ENCODE assay signal across 10 cellular contexts in the genomic region with DNA sequence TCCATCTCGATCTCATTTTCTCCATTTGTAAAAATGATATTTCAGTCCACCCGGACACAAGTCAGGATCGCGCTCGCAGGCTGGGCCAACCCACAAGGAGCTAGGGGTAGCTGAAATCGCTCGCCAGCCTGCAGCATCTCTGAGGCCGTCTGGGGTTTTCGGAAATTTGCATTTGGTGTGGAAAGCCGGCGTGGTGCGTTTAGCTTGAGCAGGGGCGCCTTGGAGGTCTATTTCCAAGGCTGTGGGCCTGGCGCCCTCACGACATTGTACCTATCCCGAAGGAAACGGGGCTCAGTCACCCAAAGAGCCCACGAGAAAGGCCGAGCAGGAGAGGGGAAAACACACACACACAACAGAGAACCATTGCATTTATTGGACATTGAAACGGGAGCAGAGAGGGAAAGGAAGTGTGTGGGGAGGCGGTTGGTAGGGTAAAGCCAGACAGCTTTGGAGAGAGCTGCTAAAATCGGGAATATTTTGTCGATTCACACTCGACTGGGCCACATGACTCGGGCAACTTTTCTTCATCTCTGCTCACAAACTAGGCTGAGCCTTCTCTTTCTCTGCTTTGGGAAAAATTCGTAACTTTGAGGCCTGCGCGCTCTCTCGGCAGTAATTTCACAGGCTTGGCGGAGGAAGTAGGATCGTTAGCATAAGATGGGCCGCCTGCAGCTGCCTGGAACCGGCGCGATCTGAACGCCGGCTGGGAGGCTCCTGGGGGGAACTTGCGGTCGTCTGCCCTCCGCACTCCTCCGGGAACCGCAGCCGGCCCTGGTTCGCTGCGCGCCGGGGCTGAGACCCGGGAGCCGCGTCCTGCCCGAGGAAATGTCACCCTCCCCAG. TPM values are rescaled to one million over a fixed set of nuclear protein-coding genes. Genes with fewer than 3 reads are reported as not detected.
DNase-seq lines count a peak whose midpoint lies in the region; ATAC-seq, FAIRE-seq and TF ChIP-seq lines count a peak whose summit lies in the region.
"Had no signal": no experiment of that assay in that cellular context is flagged by ENCODE, and none has a peak within 500 bp of the region (broad histone marks: within the 10 kb centered on the region; RNA-seq: fewer than 3 reads in every experiment).

No MANE protein-coding gene starts in this region.

- peaks cover 45% of the 10 kb centered on the region for H4K20me1 ChIP-seq in GM23338 (replicated peaks; ENCODE audit: insufficient read depth)

- peak overlapping the region; percentile 75 for H3K4me2 ChIP-seq in GM23338

- H3K36me3 Mint-ChIP-seq in GM23338 (ENCODE audit: low read depth): no peaks in the 10 kb centered on the region

- H3K9me3 ChIP-seq in esophagus squamous epithelium: no peaks in the 10 kb centered on the region
- H3K9me3 ChIP-seq: left lung had no signal

- 17 to 27% methylated on average over 22 to 26 of the region's 51 CpGs for WGBS in esophagus squamous epithelium, 2 donors

- TF ChIP-seq POLR2A in esophagus squamous epithelium (IDR thresholded peaks at IDR 0.05) (no peak), GM12891 (IDR thresholded peaks at IDR 0.05; ENCODE audit: low read depth, low read length) (no peak)

- H3K36me3 ChIP-seq in GM23338 (ENCODE audit: insufficient read depth) (no peaks in the 10 kb centered on the region), esophagus squamous epithelium (no peaks in the 10 kb centered on the region)
- H3K36me3 ChIP-seq: left lung had no signal

- H3K4me1 Mint-ChIP-seq in GM23338: peaks cover 29% of the 10 kb centered on the region

- H3K27ac ChIP-seq in GM23338 (ENCODE audit: low read depth) (no peak overlapping the region), esophagus squamous epithelium (peak overlapping the region; percentile 26 to 86 (median 74))
- H3K27ac ChIP-seq: left lung had no signal

- H3K4me3 ChIP-seq in GM23338 (peak overlapping the region; percentile 47), esophagus squamous epithelium (peak overlapping the region; percentile 27 to 62 (median 46))
- H3K4me3 ChIP-seq: left lung had no signal

- H3K4me3 Mint-ChIP-seq in GM23338: peak overlapping the region; percentile 63

- H3K27ac Mint-ChIP-seq in GM23338: no peak overlapping the region

- no peak overlapping the region for H2AFZ ChIP-seq in GM23338

- no peaks in the 10 kb centered on the region for H3K9me2 ChIP-seq in GM23338 (ENCODE audit: insufficient read depth)

- peaks cover 62% of the 10 kb centered on the region for H3F3A ChIP-seq in GM23338 (replicated peaks; ENCODE audit: low read depth)

- TF ChIP-seq CTCF in GM23338 (conservative IDR thresholded peaks at IDR 0.05; ENCODE audit: low read depth in 2 of 2) (no peak), esophagus squamous epithelium (IDR thresholded peaks at IDR 0.05) (no peak)

- peak; percentile 44 for ATAC-seq in GM23338
- ATAC-seq in HG03108 (IDR thresholded peaks at IDR 0.05; ENCODE audit: unreplicated experiment): no peak

- DNase-seq in GM23338 (ENCODE audit: low spot score) (peak; percentile 76), NCI-H526 (lab: John Stamatoyannopoulos, UW) (peak; percentile 91 to 95), esophagus squamous epithelium (lab: John Stamatoyannopoulos, UW) (no peak), retina (peak; percentile 80), midbrain (lab: John Stamatoyannopoulos, UW) (no peak), GM12891 (ENCODE audit: insufficient read length, low spot score) (no peak)

- no peaks in the 10 kb centered on the region for H3K79me2 ChIP-seq in GM23338 (replicated peaks; ENCODE audit: insufficient read depth)

- peaks cover 15% of the 10 kb centered on the region; the same call in 2 of the 3 replicates for H3K9me3 Mint-ChIP-seq in GM23338

- H3K27me3 ChIP-seq in GM23338 (ENCODE audit: insufficient read depth) (peaks cover 100% of the 10 kb centered on the region), esophagus squamous epithelium (peaks cover 25 to 100% (median 57%) of the 10 kb centered on the region in 4 donors)

- intact Hi-C loops in esophagus squamous epithelium (cut with DNase I): loop anchor here (5.0 to 10.0 kb wide), 3 partner anchors 509 to 1016 kb away; no protein-coding TSS in a partner anchor

- H3K27me3 Mint-ChIP-seq in GM23338 (ENCODE audit: insufficient read depth, low read depth, poor library complexity): peaks cover 96% of the 10 kb centered on the region

- peaks cover 13% of the 10 kb centered on the region for H3K4me1 ChIP-seq in GM23338 (ENCODE audit: insufficient read depth)
- H3K4me1 ChIP-seq in esophagus squamous epithelium: peaks cover 5 to 58% (median 9%) of the 10 kb centered on the region in 3 donors

- no peak for FAIRE-seq in GM12891 (lab: Jason Lieb, UNC)
- FAIRE-seq: bronchial epithelial cell, GM18507 had no signal

TF ChIP-seq in GM23338, 12 proteins besides CTCF, POLR2A, EP300 and RAD21 (continues in another document):
- TF ChIP-seq, protein P1, sequence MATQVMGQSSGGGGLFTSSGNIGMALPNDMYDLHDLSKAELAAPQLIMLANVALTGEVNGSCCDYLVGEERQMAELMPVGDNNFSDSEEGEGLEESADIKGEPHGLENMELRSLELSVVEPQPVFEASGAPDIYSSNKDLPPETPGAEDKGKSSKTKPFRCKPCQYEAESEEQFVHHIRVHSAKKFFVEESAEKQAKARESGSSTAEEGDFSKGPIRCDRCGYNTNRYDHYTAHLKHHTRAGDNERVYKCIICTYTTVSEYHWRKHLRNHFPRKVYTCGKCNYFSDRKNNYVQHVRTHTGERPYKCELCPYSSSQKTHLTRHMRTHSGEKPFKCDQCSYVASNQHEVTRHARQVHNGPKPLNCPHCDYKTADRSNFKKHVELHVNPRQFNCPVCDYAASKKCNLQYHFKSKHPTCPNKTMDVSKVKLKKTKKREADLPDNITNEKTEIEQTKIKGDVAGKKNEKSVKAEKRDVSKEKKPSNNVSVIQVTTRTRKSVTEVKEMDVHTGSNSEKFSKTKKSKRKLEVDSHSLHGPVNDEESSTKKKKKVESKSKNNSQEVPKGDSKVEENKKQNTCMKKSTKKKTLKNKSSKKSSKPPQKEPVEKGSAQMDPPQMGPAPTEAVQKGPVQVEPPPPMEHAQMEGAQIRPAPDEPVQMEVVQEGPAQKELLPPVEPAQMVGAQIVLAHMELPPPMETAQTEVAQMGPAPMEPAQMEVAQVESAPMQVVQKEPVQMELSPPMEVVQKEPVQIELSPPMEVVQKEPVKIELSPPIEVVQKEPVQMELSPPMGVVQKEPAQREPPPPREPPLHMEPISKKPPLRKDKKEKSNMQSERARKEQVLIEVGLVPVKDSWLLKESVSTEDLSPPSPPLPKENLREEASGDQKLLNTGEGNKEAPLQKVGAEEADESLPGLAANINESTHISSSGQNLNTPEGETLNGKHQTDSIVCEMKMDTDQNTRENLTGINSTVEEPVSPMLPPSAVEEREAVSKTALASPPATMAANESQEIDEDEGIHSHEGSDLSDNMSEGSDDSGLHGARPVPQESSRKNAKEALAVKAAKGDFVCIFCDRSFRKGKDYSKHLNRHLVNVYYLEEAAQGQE (IDR thresholded peaks at IDR 0.05; ENCODE audit: unreplicated experiment): no peak
- no peak for TF ChIP-seq NANOG (IDR thresholded peaks at IDR 0.05; ENCODE audit: borderline replicate concordance)

TF ChIP-seq in GM12891, 5 proteins besides CTCF, POLR2A, EP300 and RAD21:
- TF ChIP-seq PAX5 (IDR thresholded peaks at IDR 0.05; ENCODE audit: insufficient read depth, low read length, severe bottlenecking): no peak
- no peak for TF ChIP-seq SPI1 (IDR thresholded peaks at IDR 0.05; ENCODE audit: low read depth, low read length)
- TF ChIP-seq TAF1 (IDR thresholded peaks at IDR 0.05; ENCODE audit: low read depth, low read length): no peak
- no peak for TF ChIP-seq POLR2AphosphoS5 (IDR thresholded peaks at IDR 0.05; ENCODE audit: low read depth, low read length)
- TF ChIP-seq POU2F2 (IDR thresholded peaks at IDR 0.05; ENCODE audit: low read depth, low read length): no peak

RNA-seq across cellular contexts. Expression of a gene that starts 1.1 kb away (rescaled TPM):
- not detected in 2 replicates for total RNA-seq in GM23338 (2014; rRNA removed; shearing (Covaris generic))
- polyA plus RNA-seq in GM23338 (2016; fragmentation: Nextera tagmentation; extraction: Ambion mirVana): not detected in 2 replicates
- total RNA-seq in esophagus squamous epithelium: 1 to 10 TPM in 3 of 4 donors, not detected in 1; 1.2 to 4.6 (median 1.2) TPM
- polyA plus RNA-seq in GM12891 (2012; ENCODE audit: low read depth, missing spikeins): not detected
- total RNA-seq: bronchial epithelial cell had no signal

RNA-seq across cellular contexts. Expression of a gene that starts 5.9 kb away (rescaled TPM):
- not detected in 2 replicates for total RNA-seq in GM23338 (2014; rRNA removed; shearing (Covaris generic))
- polyA plus RNA-seq in GM23338 (2016; fragmentation: Nextera tagmentation; extraction: Ambion mirVana): not detected in 2 replicates
- 1 to 10 TPM in 1 of 4 donors, under 1 TPM in 1, not detected in 2; 0.61 to 3.4 TPM for total RNA-seq in esophagus squamous epithelium
- not detected for polyA plus RNA-seq in GM12891 (2012; ENCODE audit: low read depth, missing spikeins)
- total RNA-seq: bronchial epithelial cell had no signal

RNA-seq across cellular contexts. Expression of a gene that starts 11.8 kb away (rescaled TPM):
- total RNA-seq in GM23338 (2014; rRNA removed; shearing (Covaris generic)): not detected in 2 replicates
- not detected in 2 replicates for polyA plus RNA-seq in GM23338 (2016; fragmentation: Nextera tagmentation; extraction: Ambion mirVana)
- under 1 TPM in 2 of 4 donors, not detected in 2; 0.22 to 0.38 TPM for total RNA-seq in esophagus squamous epithelium
- polyA plus RNA-seq in GM12891 (2012; ENCODE audit: low read depth, missing spikeins): not detected
- total RNA-seq: bronchial epithelial cell had no signal

RNA-seq across cellular contexts. Expression of a gene that starts 21.3 kb away (rescaled TPM):
- not detected in 2 replicates for total RNA-seq in GM23338 (2014; rRNA removed; shearing (Covaris generic))
- polyA plus RNA-seq in GM23338 (2016; fragmentation: Nextera tagmentation; extraction: Ambion mirVana): not detected in 2 replicates
- total RNA-seq in esophagus squamous epithelium: not detected
- 0.09 TPM for polyA plus RNA-seq in GM12891 (2012; ENCODE audit: low read depth, missing spikeins)
- total RNA-seq: bronchial epithelial cell, left lung had no signal

RNA-seq across cellular contexts. Expression of a gene that starts 23.0 kb away (rescaled TPM):
- not detected in 2 replicates for total RNA-seq in GM23338 (2014; rRNA removed; shearing (Covaris generic))
- not detected in 2 replicates for polyA plus RNA-seq in GM23338 (2016; fragmentation: Nextera tagmentation; extraction: Ambion mirVana)
- 1 to 10 TPM in 1 of 4 donors, under 1 TPM in 1, not detected in 2; 0.31 to 2.5 TPM for total RNA-seq in esophagus squamous epithelium
- not detected for polyA plus RNA-seq in GM12891 (2012; ENCODE audit: low read depth, missing spikeins)
- total RNA-seq: bronchial epithelial cell had no signal

Comparison
In these comparisons a context has a peak if more than half of its experiments do, and no peak if none do; other contexts are left out.
1. DNase-seq: peak in GM23338 (single experiment), NCI-H526 (2 of 2) and retina (single experiment); none in esophagus squamous epithelium (single experiment), midbrain (single experiment) and GM12891 (single experiment).